ENCODE assay signal across 30 cellular contexts in the genomic region with DNA sequence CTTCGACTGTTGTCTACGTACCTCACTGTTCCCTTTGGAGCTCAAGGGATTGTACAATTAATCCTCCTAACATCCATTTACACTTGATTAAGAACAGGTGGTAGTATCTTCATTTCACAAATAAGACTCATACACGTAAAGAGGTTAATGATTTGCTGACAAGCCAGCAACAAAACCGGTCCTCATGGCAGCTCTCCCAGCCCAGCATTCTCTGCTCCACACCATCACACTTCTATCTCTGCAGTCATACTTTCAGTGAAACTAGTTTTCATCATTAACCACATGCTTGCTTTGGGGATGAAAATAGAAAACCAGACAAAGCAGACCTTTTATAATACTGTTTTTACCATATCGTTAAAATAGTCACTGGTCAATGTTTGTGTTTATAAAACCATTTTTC. TPM values are rescaled to one million over a fixed set of nuclear protein-coding genes. Genes with fewer than 3 reads are reported as not detected.
A peak's percentile ranks its signal among the peaks of the same experiment; 100 is the strongest.
DNase-seq lines count a peak whose midpoint lies in the region; ATAC-seq, FAIRE-seq and TF ChIP-seq lines count a peak whose summit lies in the region.
"Had no signal": no experiment of that assay in that cellular context is flagged by ENCODE, and none has a peak within 500 bp of the region (broad histone marks: within the 10 kb centered on the region; RNA-seq: fewer than 3 reads in every experiment).

No MANE protein-coding gene starts in this region.

- ATAC-seq in GM18861 (IDR thresholded peaks at IDR 0.05; ENCODE audit: unreplicated experiment) (peak; percentile 74), HG02759 (IDR thresholded peaks at IDR 0.05; ENCODE audit: unreplicated experiment) (peak; percentile 48), pancreas (peak in 1 of 4 donors; percentile 22), HG03520 (IDR thresholded peaks at IDR 0.05; ENCODE audit: unreplicated experiment) (no peak), GM18502 (IDR thresholded peaks at IDR 0.05; ENCODE audit: poor library complexity, unreplicated experiment) (no peak)
- ATAC-seq in stimulated activated memory B cell treated with anti-CD40 and anti-IgM and Interleukin-4, amounts not matched to agents 10 μg/mL and 1 μg/mL and 100 μg/mL, for 72 hours, result no peak
- ATAC-seq: activated CD4-positive, CD25-positive, alpha-beta regulatory T cell treated with anti-CD3 and anti-CD28 coated beads, Interleukin-2, amount 50 U/mL, for 24 hours; lower lobe of right lung; naive thymus-derived CD8-positive, alpha-beta T cell had no signal

- H3K4me1 ChIP-seq in pancreas, result no peaks in the 10 kb centered on the region
- H3K4me1 ChIP-seq: BLaER1 treated with 17β-estradiol and CSF1 and Interleukin-3, amounts not matched to agents 10 nM and 100 nM; lower lobe of right lung had no signal

- no peak for TF ChIP-seq CTCF in pancreas (IDR thresholded peaks at IDR 0.05)

- H3K36me3 ChIP-seq in pancreas, result no peaks in the 10 kb centered on the region
- H3K36me3 ChIP-seq: BLaER1 treated with 17β-estradiol and CSF1 and Interleukin-3, amounts not matched to agents 10 nM and 100 nM; brain microvascular endothelial cell; lower lobe of right lung; MG63 had no signal

- H3K9me3 Mint-ChIP-seq in stimulated activated memory B cell treated with anti-CD40 and anti-IgM and Interleukin-4, amounts not matched to agents 10 μg/mL and 1 μg/mL and 100 μg/mL, for 72 hours, result no peaks in the 10 kb centered on the region
- H3K9me3 Mint-ChIP-seq: activated T-helper 1 cell treated with anti-CD3 and anti-CD28 coated beads, Interleukin-12 subunit alpha, Interleukin-12 subunit beta, Interleukin-2, Interleukin-4 antibody, amounts not matched to agents 30 ng/mL and 10 ng/mL and 1 ng/mL, durations not matched to agents 14 hours and 24 hours and 36 hours; HFFc6; naive thymus-derived CD8-positive, alpha-beta T cell had no signal

- H3K9me3 ChIP-seq in pancreas, result no peaks in the 10 kb centered on the region
- H3K9me3 ChIP-seq: lower lobe of right lung, MG63 had no signal

- intact Hi-C loops in pancreas (cut with DNase I), result no loop called here

- peaks cover 0 to 5% (median 0%) of the 10 kb centered on the region in 4 donors for H3K27me3 ChIP-seq in pancreas
- H3K27me3 ChIP-seq: brain microvascular endothelial cell, MG63 had no signal

- H3K4me3 Mint-ChIP-seq in stimulated activated memory B cell treated with anti-CD40 and anti-IgM and Interleukin-4, amounts not matched to agents 10 μg/mL and 1 μg/mL and 100 μg/mL, for 72 hours, result no peak overlapping the region
- H3K4me3 Mint-ChIP-seq: activated T-helper 1 cell treated with anti-CD3 and anti-CD28 coated beads, Interleukin-12 subunit alpha, Interleukin-12 subunit beta, Interleukin-2, Interleukin-4 antibody, amounts not matched to agents 30 ng/mL and 10 ng/mL and 1 ng/mL, durations not matched to agents 14 hours and 24 hours and 36 hours; HFFc6; naive thymus-derived CD8-positive, alpha-beta T cell had no signal

- WGBS in pancreas, 2 donors, result 40 to 43% methylated on average over 5 of the region's 5 CpGs

- no peaks in the 10 kb centered on the region for H3K27me3 Mint-ChIP-seq in stimulated activated memory B cell treated with anti-CD40 and anti-IgM and Interleukin-4, amounts not matched to agents 10 μg/mL and 1 μg/mL and 100 μg/mL, for 72 hours
- H3K27me3 Mint-ChIP-seq: naive thymus-derived CD8-positive, alpha-beta T cell had no signal

- H3K4me3 ChIP-seq in pancreas, result no peak overlapping the region
- H3K4me3 ChIP-seq: BLaER1 treated with 17β-estradiol and CSF1 and Interleukin-3, amounts not matched to agents 10 nM and 100 nM; GM23248; lower lobe of right lung; MG63 had no signal

- H3K36me3 Mint-ChIP-seq in stimulated activated memory B cell treated with anti-CD40 and anti-IgM and Interleukin-4, amounts not matched to agents 10 μg/mL and 1 μg/mL and 100 μg/mL, for 72 hours, result no peaks in the 10 kb centered on the region
- H3K36me3 Mint-ChIP-seq: naive thymus-derived CD8-positive, alpha-beta T cell had no signal

- DNase-seq in NCI-H82 (lab: John Stamatoyannopoulos, UW) (peak; percentile 91), pancreas (no peak)
- DNase-seq: activated CD4-positive, alpha-beta T cell treated with anti-CD3 and anti-CD28 coated beads, Interleukin-2, amount 50 U/mL, for 48 hours; activated naive CD4-positive, alpha-beta T cell treated with anti-CD3 and anti-CD28 coated beads, Interleukin-2, amount 50 U/mL, for 16 hours; amniotic stem cell; brain microvascular endothelial cell; COR-L47; glutamatergic neuron; GM23248; HFFc6; KBM-7; kidney; lower lobe of right lung; MG63; naive thymus-derived CD8-positive, alpha-beta T cell; NCI-H2029 treated with DMSO at 0.1 percent for 48 hours; NCI-H345; NCI-H774; stimulated activated CD4-positive, alpha-beta T cell treated with anti-CD3 and anti-CD28 coated beads, Interleukin-1b, Interleukin-23, amount 100 ng/mL, for 48 hours; T-helper 1 cell; trophoblast cell had no signal

- H3K4me1 Mint-ChIP-seq in stimulated activated memory B cell treated with anti-CD40 and anti-IgM and Interleukin-4, amounts not matched to agents 10 μg/mL and 1 μg/mL and 100 μg/mL, for 72 hours, result no peaks in the 10 kb centered on the region

- H3K27ac ChIP-seq in pancreas, result no peak overlapping the region
- H3K27ac ChIP-seq: BLaER1 treated with 17β-estradiol and CSF1 and Interleukin-3, amounts not matched to agents 10 nM and 100 nM; brain microvascular endothelial cell; GM23248; lower lobe of right lung; RWPE1 had no signal

- FAIRE-seq in pancreas (lab: Jason Lieb, UNC), result peak; percentile 23

- no peak overlapping the region for H3K27ac Mint-ChIP-seq in stimulated activated memory B cell treated with anti-CD40 and anti-IgM and Interleukin-4, amounts not matched to agents 10 μg/mL and 1 μg/mL and 100 μg/mL, for 72 hours
- H3K27ac Mint-ChIP-seq: activated T-helper 1 cell treated with anti-CD3 and anti-CD28 coated beads, Interleukin-12 subunit alpha, Interleukin-12 subunit beta, Interleukin-2, Interleukin-4 antibody, amounts not matched to agents 30 ng/mL and 10 ng/mL and 1 ng/mL, durations not matched to agents 14 hours and 24 hours and 36 hours; HFFc6; naive thymus-derived CD8-positive, alpha-beta T cell had no signal

RNA-seq across cellular contexts. Expression of a gene that starts 28.7 kb away (rescaled TPM):
- total RNA-seq in pancreas, result 10 to 100 TPM; 21.7 to 42.5 (median 25.5) TPM
- 1 to 10 TPM; 4.7 to 6.6 TPM for polyA plus RNA-seq in pancreas

Comparison
In these comparisons a context has a peak if more than half of its experiments do, and no peak if none do; other contexts are left out.
1. ATAC-seq: peak in GM18861 (single experiment) and HG02759 (single experiment); none in stimulated activated memory B cell treated with anti-CD40 and anti-IgM and Interleukin-4, amounts not matched to agents 10 μg/mL and 1 μg/mL and 100 μg/mL, for 72 hours (single experiment), HG03520 (single experiment) and GM18502 (single experiment).